Comparison of ENCODE assay signal across 10 cellular contexts in genomic region chr14:105012171-105012985, GRCh38. TPM values are rescaled to one million over a fixed set of nuclear protein-coding genes. Genes with fewer than 3 reads are reported as not detected.
A peak's percentile ranks its signal among the peaks of the same experiment; 100 is the strongest.
DNase-seq lines count a peak whose midpoint lies in the region; ATAC-seq and TF ChIP-seq lines count a peak whose summit lies in the region.
"Had no signal": no experiment of that assay in that cellular context is flagged by ENCODE, and none has a peak within 500 bp of the region (broad histone marks: within the 10 kb centered on the region; RNA-seq: fewer than 3 reads in every experiment).

No MANE protein-coding gene starts in this region.

- no peak overlapping the region for H2BK5ac ChIP-seq in IMR-90 (ENCODE audit: low read depth, low read length, poor library complexity, severe bottlenecking)

- no peak overlapping the region for H3K18ac ChIP-seq in IMR-90 (ENCODE audit: low read depth, low read length)

- H3K4me1 Mint-ChIP-seq in chondrocyte (ENCODE audit: low read depth) = peaks cover 52% of the 10 kb centered on the region
- peaks cover 30 to 45% (median 36%) of the 10 kb centered on the region in 7 donors for H3K4me1 Mint-ChIP-seq in naive thymus-derived CD4-positive, alpha-beta T cell

- peak; percentile 39; the same call in 1 of the 2 replicates for TF ChIP-seq CTCF in BJ (IDR thresholded peaks at IDR 0.05; ENCODE audit: insufficient read depth, low read depth, low read length)
- TF ChIP-seq CTCF in IMR-90 (conservative IDR thresholded peaks at IDR 0.05; ENCODE audit: low read depth, low read length) = peak; percentile 10; the same call in 1 of the 2 replicates
- peak; percentile 73 for TF ChIP-seq CTCF in chondrocyte (IDR thresholded peaks at IDR 0.05)
- TF ChIP-seq CTCF in tibial nerve (IDR thresholded peaks at IDR 0.05) = no peak

- H2AFZ ChIP-seq in IMR-90 (replicated peaks; ENCODE audit: low read length, poor library complexity) = peak overlapping the region; percentile 69

- no peak overlapping the region for H4K91ac ChIP-seq in IMR-90 (ENCODE audit: insufficient read depth, low read depth, low read length)

- H4K5ac ChIP-seq in IMR-90 (ENCODE audit: low read depth, low read length) = no peak overlapping the region

- peaks cover 26% of the 10 kb centered on the region for H3K9me1 ChIP-seq in IMR-90 (ENCODE audit: insufficient read depth, low read length)

- no TSS peak for BruUV-seq in IMR-90 (replicated peaks; lab: Mats Ljungman, UMichigan)

- peak overlapping the region; percentile 41 for H3K27ac Mint-ChIP-seq in chondrocyte (ENCODE audit: unreplicated experiment)
- H3K27ac Mint-ChIP-seq in naive thymus-derived CD4-positive, alpha-beta T cell = peak overlapping the region in 1 of 9 donors; percentile 33

- no peak overlapping the region for H3K4me3 ChIP-seq in BJ (ENCODE audit: low read depth, low read length)
- H3K4me3 ChIP-seq in IMR-90 (ENCODE audit: insufficient read depth, low read depth, low read length) = no peak overlapping the region
- no peak overlapping the region for H3K4me3 ChIP-seq in naive thymus-derived CD4-positive, alpha-beta T cell (ENCODE audit: low read length)
- H3K4me3 ChIP-seq in tibial nerve = no peak overlapping the region
- H3K4me3 ChIP-seq: lung had no signal

- in situ Hi-C loops in IMR-90 (cut with MboI; ENCODE audit: low sequenced_read_pairs) = no loop called here

- TF ChIP-seq RAD21 in IMR-90 (IDR thresholded peaks at IDR 0.05; ENCODE audit: low read length) = no peak

- 75% methylated on average over 11 of the region's 23 CpGs; no CpG with 5 or more reads in 1 of the 2 experiments for WGBS in IMR-90 (ENCODE audit: extremely low coverage in 2 of 2, insufficient read length in 1 of 2), 2 experiments
- WGBS in tibial nerve, 2 donors = 65 to 69% methylated on average over 22 to 23 of the region's 23 CpGs

- H3K27me3 ChIP-seq in BJ (ENCODE audit: control insufficient read depth, insufficient read depth, low read length) = no peaks in the 10 kb centered on the region
- no peaks in the 10 kb centered on the region for H3K27me3 ChIP-seq in IMR-90 (ENCODE audit: control insufficient read depth, insufficient read depth, low read length)
- H3K27me3 ChIP-seq in naive thymus-derived CD4-positive, alpha-beta T cell (ENCODE audit: control insufficient read depth in 2 of 2, insufficient read depth in 2 of 2, low read length in 2 of 2) = no peaks in the 10 kb centered on the region
- H3K27me3 ChIP-seq in tibial nerve = no peaks in the 10 kb centered on the region

- peaks cover 7% of the 10 kb centered on the region for H3K36me3 Mint-ChIP-seq in chondrocyte (ENCODE audit: low read depth)
- H3K36me3 Mint-ChIP-seq in naive thymus-derived CD4-positive, alpha-beta T cell = peaks cover 0 to 6% (median 0%) of the 10 kb centered on the region in 5 donors

- no peak overlapping the region for H2AK5ac ChIP-seq in IMR-90 (ENCODE audit: low read depth, low read length)

- no peaks in the 10 kb centered on the region for H3K9me3 Mint-ChIP-seq in chondrocyte (ENCODE audit: low read depth)
- H3K9me3 Mint-ChIP-seq in naive thymus-derived CD4-positive, alpha-beta T cell = no peaks in the 10 kb centered on the region

- H3K36me3 ChIP-seq in BJ (ENCODE audit: control insufficient read depth, insufficient read depth, low read length) (peaks cover 10% of the 10 kb centered on the region), IMR-90 (ENCODE audit: control insufficient read depth, insufficient read depth, low read length) (peaks cover 28% of the 10 kb centered on the region), tibial nerve (peaks cover 0 to 38% (median 0%) of the 10 kb centered on the region in 3 donors)
- peaks cover 0 to 30% (median 17%) of the 10 kb centered on the region in 3 experiments for H3K36me3 ChIP-seq in naive thymus-derived CD4-positive, alpha-beta T cell (ENCODE audit: control insufficient read depth in 2 of 3, insufficient read depth in 3 of 3, low read length in 3 of 3)

- H2BK20ac ChIP-seq in IMR-90 (ENCODE audit: low read depth, low read length) = no peak overlapping the region

- H2AK9ac ChIP-seq in IMR-90 (replicated peaks; ENCODE audit: low read depth, low read length, poor library complexity) = no peak overlapping the region

- H3K27ac ChIP-seq in IMR-90 (ENCODE audit: insufficient read depth, low read length) (no peak overlapping the region), tibial nerve (no peak overlapping the region)
- no peak overlapping the region for H3K27ac ChIP-seq in naive thymus-derived CD4-positive, alpha-beta T cell (ENCODE audit: low read depth, low read length)

- H3K56ac ChIP-seq in IMR-90 (ENCODE audit: extremely low read depth, insufficient read depth, low read length) = no peak overlapping the region

- ATAC-seq in IMR-90 (ENCODE audit: low read depth) (no peak), GM21717 (IDR thresholded peaks at IDR 0.05; ENCODE audit: unreplicated experiment) (no peak)
- peak; percentile 60 for ATAC-seq in naive thymus-derived CD4-positive, alpha-beta T cell

- H3K4me1 ChIP-seq in IMR-90 (ENCODE audit: control insufficient read depth, insufficient read depth, low read length) (peaks cover 22% of the 10 kb centered on the region), tibial nerve (peaks cover 0 to 4% (median 0%) of the 10 kb centered on the region in 4 donors)
- peaks cover 7 to 36% of the 10 kb centered on the region in 2 donors for H3K4me1 ChIP-seq in naive thymus-derived CD4-positive, alpha-beta T cell (ENCODE audit: control insufficient read depth in 2 of 2, insufficient read depth in 2 of 2, low read length in 2 of 2)

- H4K20me1 ChIP-seq in IMR-90 (ENCODE audit: insufficient read depth, low read length) = peaks cover 68% of the 10 kb centered on the region

- no peak overlapping the region for H3K9ac ChIP-seq in IMR-90 (ENCODE audit: low read depth, low read length)

- H3K14ac ChIP-seq in IMR-90 (replicated peaks; ENCODE audit: low read depth, low read length) = no peak overlapping the region

- POLR2A ChIA-PET in BJ (lab: Charles Lee) = no interaction called here
- POLR2A ChIA-PET in IMR-90 (lab: Charles Lee; ENCODE audit: unreplicated experiment) = interaction anchor here (0.6 kb wide), 1 partner anchor 28 kb away, joined by 3 read pairs; no protein-coding TSS in a partner anchor
- POLR2A ChIA-PET in naive thymus-derived CD4-positive, alpha-beta T cell (lab: Charles Lee) = no interaction called here

- H3K79me1 ChIP-seq in IMR-90 (ENCODE audit: low read depth in 1 of 2, low read length in 2 of 2) = peaks cover 20 to 56% of the 10 kb centered on the region in 2 experiments

- no peak for TF ChIP-seq EP300 in tibial nerve (IDR thresholded peaks at IDR 0.05)

- no peak overlapping the region for H2BK120ac ChIP-seq in IMR-90 (ENCODE audit: low read depth, low read length)

- dilution Hi-C loops in IMR-90 (cut with HindIII; ENCODE audit: low sequenced_read_pairs, unreplicated experiment) = no loop called here

- H3K23ac ChIP-seq in IMR-90 (ENCODE audit: low read depth, low read length) = no peak overlapping the region

- CTCF ChIA-PET in BJ (lab: Yijun Ruan, JAX) (interaction anchor here (0.6 to 3.4 kb wide), 7 partner anchors 13 to 78 kb away, joined by 3 to 13 read pairs (median 4); no protein-coding TSS in a partner anchor), IMR-90 (lab: Yijun Ruan, JAX) (interaction anchor here (0.6 to 1.0 kb wide), 3 partner anchors 32 to 492 kb away, joined by 3 read pairs; no protein-coding TSS in a partner anchor)
- CTCF ChIA-PET in naive thymus-derived CD4-positive, alpha-beta T cell (lab: Charles Lee) = no interaction called here

- H3K4ac ChIP-seq in IMR-90 (ENCODE audit: low read depth, low read length) = no peak overlapping the region; the same call in 1 of the 2 replicates

- DNase-seq in BJ (ENCODE audit: low read depth) = no peak
- no peak for DNase-seq in IMR-90
- no peak for DNase-seq in chondrocyte (ENCODE audit: low spot score)
- no peak for DNase-seq in naive thymus-derived CD4-positive, alpha-beta T cell
- DNase-seq in effector CD4-positive, alpha-beta T cell = no peak
- DNase-seq in tibial nerve (ENCODE audit: low spot score in 2 of 2) = no peak
- no peak for DNase-seq in activated CD4-positive, alpha-beta T cell treated with anti-CD3 and anti-CD28 coated beads, Interleukin-2, amount 50 U/mL, for 48 hours
- DNase-seq: NCI-H82 had no signal

- H3K4me2 ChIP-seq in IMR-90 (ENCODE audit: low read depth, low read length) = no peak overlapping the region

- H3K9me3 ChIP-seq in IMR-90 (ENCODE audit: control insufficient read depth, insufficient read depth, low read length) (no peaks in the 10 kb centered on the region), tibial nerve (no peaks in the 10 kb centered on the region)
- H3K9me3 ChIP-seq in naive thymus-derived CD4-positive, alpha-beta T cell (ENCODE audit: control insufficient read depth in 2 of 3, low read length in 3 of 3) = no peaks in the 10 kb centered on the region

- no peak for TF ChIP-seq POLR2A in IMR-90 (IDR thresholded peaks at IDR 0.05; ENCODE audit: low read depth, low read length)
- TF ChIP-seq POLR2A in tibial nerve (IDR thresholded peaks at IDR 0.05) = no peak

- H3K27me3 Mint-ChIP-seq in chondrocyte (ENCODE audit: low read depth) = no peaks in the 10 kb centered on the region
- no peaks in the 10 kb centered on the region for H3K27me3 Mint-ChIP-seq in naive thymus-derived CD4-positive, alpha-beta T cell

- H3K4me3 Mint-ChIP-seq in chondrocyte (ENCODE audit: unreplicated experiment) = no peak overlapping the region
- H3K4me3 Mint-ChIP-seq in naive thymus-derived CD4-positive, alpha-beta T cell = no peak overlapping the region

- intact Hi-C loops in IMR-90 (cut with micrococcal nuclease) = no loop called here
- intact Hi-C loops in naive thymus-derived CD4-positive, alpha-beta T cell (cut with micrococcal nuclease) = no loop called here

- no peak overlapping the region for H2BK15ac ChIP-seq in IMR-90 (ENCODE audit: low read depth, low read length)

- H4K8ac ChIP-seq in IMR-90 (ENCODE audit: low read depth in 2 of 2, low read length in 2 of 2) = no peak overlapping the region

RNA-seq across cellular contexts. Expression of gene CDCA4, which starts 8.5 kb away (rescaled TPM):
- polyA plus RNA-seq in BJ (2011; rRNA removed) (13.3 and 16.6 TPM in 2 replicates), IMR-90 (2012; rRNA removed) (18.6 and 21.4 TPM in 2 replicates)
- 8.7 and 10.7 TPM in 2 replicates for polyA minus RNA-seq in BJ (2011; rRNA and poly(A)+ RNA removed)
- total RNA-seq in IMR-90 (2012; rRNA removed) (17.7 and 19.7 TPM in 2 replicates), chondrocyte (15.6 to 18.8 TPM (median 18.0 TPM) in 3 replicates), tibial nerve (1 to 10 TPM; 5.7 to 8.5 (median 6.7) TPM)
- 17.8 and 18.2 TPM in 2 replicates for polyA plus RNA-seq in IMR-90 (2012; cell fraction: cytosol; rRNA removed)
- 9.9 and 13.1 TPM in 2 replicates for polyA plus RNA-seq in IMR-90 (2012; cell fraction: nucleus; rRNA removed; ENCODE audit: low replicate concordance)
- total RNA-seq in naive thymus-derived CD4-positive, alpha-beta T cell = 10 to 100 TPM; 12.7 to 47.8 (median 14.0) TPM
- 10 to 100 TPM in 1 of 2 donors, 1 to 10 TPM in 1; 8.0 to 12.1 TPM for polyA plus RNA-seq in naive thymus-derived CD4-positive, alpha-beta T cell

RNA-seq across cellular contexts. Expression of gene CLBA1, which starts 26.8 kb away (rescaled TPM):
- polyA plus RNA-seq in BJ (2011; rRNA removed) (4.5 and 5.9 TPM in 2 replicates), IMR-90 (2012; rRNA removed) (5.2 and 6.2 TPM in 2 replicates)
- polyA minus RNA-seq in BJ (2011; rRNA and poly(A)+ RNA removed) = 2.6 and 4.0 TPM in 2 replicates
- total RNA-seq in IMR-90 (2012; rRNA removed) (2.2 and 2.7 TPM in 2 replicates), chondrocyte (6.0 to 6.3 TPM (median 6.3 TPM) in 3 replicates), tibial nerve (10 to 100 TPM; 10.1 to 21.0 (median 12.8) TPM)
- polyA plus RNA-seq in IMR-90 (2012; cell fraction: cytosol; rRNA removed) = 3.5 and 4.0 TPM in 2 replicates
- polyA plus RNA-seq in IMR-90 (2012; cell fraction: nucleus; rRNA removed; ENCODE audit: low replicate concordance) = 10.8 and 12.0 TPM in 2 replicates
- total RNA-seq in naive thymus-derived CD4-positive, alpha-beta T cell = 1 to 10 TPM in 4 of 5 experiments, under 1 TPM in 1; 0.51 to 2.1 (median 1.3) TPM
- polyA plus RNA-seq in naive thymus-derived CD4-positive, alpha-beta T cell = under 1 TPM; 0.26 to 0.72 TPM

RNA-seq across cellular contexts. Expression of gene AHNAK2, which starts 34.2 kb away (rescaled TPM):
- polyA plus RNA-seq in BJ (2011; rRNA removed) (6.5 and 6.6 TPM in 2 replicates), IMR-90 (2012; rRNA removed) (2.5 and 2.6 TPM in 2 replicates)
- polyA minus RNA-seq in BJ (2011; rRNA and poly(A)+ RNA removed) = 21.9 and 25.9 TPM in 2 replicates
- total RNA-seq in IMR-90 (2012; rRNA removed) (6.7 and 7.9 TPM in 2 replicates), chondrocyte (271 to 361 TPM (median 274 TPM) in 3 replicates), tibial nerve (100 to 1,000 TPM in 3 of 4 donors, 10 to 100 TPM in 1; 31.2 to 152 (median 118) TPM)
- 0.93 and 1.1 TPM in 2 replicates for polyA plus RNA-seq in IMR-90 (2012; cell fraction: cytosol; rRNA removed)
- 4.5 and 7.9 TPM in 2 replicates for polyA plus RNA-seq in IMR-90 (2012; cell fraction: nucleus; rRNA removed; ENCODE audit: low replicate concordance)
- total RNA-seq in naive thymus-derived CD4-positive, alpha-beta T cell = under 1 TPM in 1 of 5 experiments, not detected in 4; 0.02 TPM
- not detected for polyA plus RNA-seq in naive thymus-derived CD4-positive, alpha-beta T cell

RNA-seq across cellular contexts. Expression of gene GPR132, which starts 52.9 kb away (rescaled TPM):
- polyA plus RNA-seq in BJ (2011; rRNA removed) (0.06 and 0.13 TPM in 2 replicates), IMR-90 (2012; rRNA removed) (0.10 and 0.19 TPM in 2 replicates)
- not detected in 2 replicates for polyA minus RNA-seq in BJ (2011; rRNA and poly(A)+ RNA removed)
- total RNA-seq in IMR-90 (2012; rRNA removed) (under 0.01 TPM in 2 replicates), chondrocyte (0.23 to 0.48 TPM (median 0.30 TPM) in 3 replicates), tibial nerve (1 to 10 TPM; 1.5 to 7.7 (median 5.4) TPM)
- 0.15 and 0.43 TPM in 2 replicates for polyA plus RNA-seq in IMR-90 (2012; cell fraction: cytosol; rRNA removed)
- 1.9 and 3.3 TPM in 2 replicates for polyA plus RNA-seq in IMR-90 (2012; cell fraction: nucleus; rRNA removed; ENCODE audit: low replicate concordance)
- total RNA-seq in naive thymus-derived CD4-positive, alpha-beta T cell = 10 to 100 TPM; 37.8 to 58.7 (median 45.2) TPM
- 10 to 100 TPM in 1 of 2 donors, 1 to 10 TPM in 1; 9.3 to 40.2 TPM for polyA plus RNA-seq in naive thymus-derived CD4-positive, alpha-beta T cell

Comparison
In these comparisons a context has a peak if more than half of its experiments do, and no peak if none do; other contexts are left out.
1. CTCF ChIP-seq: peak in BJ (single experiment), IMR-90 (single experiment) and chondrocyte (single experiment); none in tibial nerve (0 of 5).